ENCODE assay signal across 8 cellular contexts in the genomic region with DNA sequence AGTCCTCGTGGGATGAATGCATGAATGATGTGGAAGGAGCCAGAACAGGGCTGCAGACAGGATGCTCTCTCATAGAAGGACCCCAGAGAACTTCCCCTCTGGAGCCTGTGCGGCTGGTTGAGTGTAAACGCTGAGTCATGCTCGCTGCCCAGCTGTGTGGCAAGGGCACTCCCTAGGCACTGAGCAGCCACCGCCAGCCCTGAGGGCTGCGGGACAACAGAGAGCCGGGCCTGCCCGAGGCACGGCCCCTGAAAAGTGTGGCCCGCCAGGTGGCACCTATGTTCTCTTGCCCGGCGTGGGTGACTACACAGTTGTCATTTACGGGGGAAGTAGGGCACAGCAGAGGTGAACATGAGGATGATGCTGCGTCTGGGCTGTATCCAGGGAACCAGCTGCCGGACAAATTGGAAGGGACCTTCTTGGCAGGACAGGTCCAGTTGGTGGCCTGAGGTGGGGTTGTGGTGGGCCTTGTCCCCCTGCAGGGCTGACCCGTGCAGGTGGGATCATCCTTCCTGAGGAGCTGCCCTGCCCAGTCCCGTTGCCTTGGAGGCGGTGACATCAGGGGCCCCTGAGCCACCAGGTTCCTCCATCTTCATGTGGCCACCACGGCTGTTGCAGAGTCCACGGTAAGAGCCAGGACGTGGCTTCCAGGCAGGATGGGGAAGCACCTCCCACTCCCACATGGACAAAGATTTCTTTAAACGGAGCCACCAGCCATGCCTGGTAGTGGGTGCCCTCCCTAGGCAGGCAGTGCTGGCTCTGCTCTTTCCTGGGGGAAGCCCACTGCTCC.
DNase-seq lines count a peak whose midpoint lies in the region; ATAC-seq, FAIRE-seq and TF ChIP-seq lines count a peak whose summit lies in the region.

No MANE protein-coding gene starts in this region.

- no peak for TF ChIP-seq CTCF in kidney (IDR thresholded peaks at IDR 0.05; ENCODE audit: borderline replicate concordance, extremely low read depth, insufficient read depth)

- peak; percentile 14; the same call in 2 of the 3 replicates for ATAC-seq in SK-N-SH treated with all-trans-retinoic acid at 6 μM for 48 hours
- no peak for ATAC-seq in HG03175 (IDR thresholded peaks at IDR 0.05; ENCODE audit: unreplicated experiment)

- no peak for FAIRE-seq in kidney (lab: Jason Lieb, UNC)
- FAIRE-seq in urothelium cell line (lab: Jason Lieb, UNC), result peak; percentile 86

- intact Hi-C loops in kidney (cut with DNase I), result no loop called here

- no peak overlapping the region for H3K9ac ChIP-seq in kidney (ENCODE audit: low read length in 2 of 2)

- H3K9me3 ChIP-seq in kidney (ENCODE audit: control insufficient read depth in 1 of 2, low read length in 2 of 2), result no peaks in the 10 kb centered on the region

- DNase-seq in stimulated activated CD4-positive, alpha-beta T cell treated with anti-CD3 and anti-CD28 coated beads, Interleukin-15, amount 100 ng/mL, for 24 hours, result peak; percentile 23
- no peak for DNase-seq in stimulated activated CD4-positive, alpha-beta T cell treated with anti-CD3 and anti-CD28 coated beads, Interleukin-12 subunit alpha, Interleukin-12 subunit beta, amount 100 ng/mL, for 4 hours
- DNase-seq in kidney (peak; percentile 82), urothelium cell line (ENCODE audit: low spot score) (peak; percentile 38), COR-L47 (lab: John Stamatoyannopoulos, UW) (no peak)
- DNase-seq in central memory CD4-positive, alpha-beta T cell, result no peak

- H3K4me3 ChIP-seq in kidney (ENCODE audit: low read length in 2 of 2), result no peak overlapping the region

- peak overlapping the region in 1 of 2 donors; percentile 32 for H3K27ac ChIP-seq in kidney (ENCODE audit: low read depth in 2 of 2, low read length in 2 of 2)

- peaks cover 0 to 3% of the 10 kb centered on the region in 2 donors for H3K36me3 ChIP-seq in kidney (ENCODE audit: control insufficient read depth in 1 of 2, insufficient read depth in 2 of 2, low read length in 2 of 2)

- H3K4me1 ChIP-seq in kidney (ENCODE audit: control insufficient read depth in 1 of 2, insufficient read depth in 1 of 2, low read depth in 1 of 2, low read length in 2 of 2), result peaks cover 0 to 2% of the 10 kb centered on the region in 2 donors

TF ChIP-seq in SK-N-SH treated with all-trans-retinoic acid at 6 μM for 48 hours, 23 proteins besides CTCF, POLR2A, EP300 and RAD21:
- TF ChIP-seq RARB (CRISPR knock-in tag; IDR thresholded peaks at IDR 0.05), result no peak
- no peak for TF ChIP-seq ZFP30 (CRISPR knock-in tag; IDR thresholded peaks at IDR 0.05)
- peak; percentile 41; the same call in 1 of the 2 replicates for TF ChIP-seq BACH2 (CRISPR knock-in tag; IDR thresholded peaks at IDR 0.05; ENCODE audit: borderline replicate concordance)
- TF ChIP-seq SNAI2 (CRISPR knock-in tag; IDR thresholded peaks at IDR 0.05), result no peak
- TF ChIP-seq ZNF565 (CRISPR knock-in tag; conservative IDR thresholded peaks at IDR 0.05; ENCODE audit: low read depth), result no peak
- TF ChIP-seq TOX (CRISPR knock-in tag; IDR thresholded peaks at IDR 0.05; ENCODE audit: borderline replicate concordance), result no peak
- TF ChIP-seq ISL1 (CRISPR knock-in tag; IDR thresholded peaks at IDR 0.05), result no peak
TF ChIP-seq in SK-N-SH treated with all-trans-retinoic acid at 6 μM for 48 hours: peak in this region for 1.

Comparison
In these comparisons a context has a peak if more than half of its experiments do, and no peak if none do; other contexts are left out.
1. DNase-seq: peak in stimulated activated CD4-positive, alpha-beta T cell treated with anti-CD3 and anti-CD28 coated beads, Interleukin-15, amount 100 ng/mL, for 24 hours (single experiment), kidney (single experiment) and urothelium cell line (single experiment); none in stimulated activated CD4-positive, alpha-beta T cell treated with anti-CD3 and anti-CD28 coated beads, Interleukin-12 subunit alpha, Interleukin-12 subunit beta, amount 100 ng/mL, for 4 hours (single experiment), central memory CD4-positive, alpha-beta T cell (single experiment) and COR-L47 (single experiment).